In the genomic region with DNA sequence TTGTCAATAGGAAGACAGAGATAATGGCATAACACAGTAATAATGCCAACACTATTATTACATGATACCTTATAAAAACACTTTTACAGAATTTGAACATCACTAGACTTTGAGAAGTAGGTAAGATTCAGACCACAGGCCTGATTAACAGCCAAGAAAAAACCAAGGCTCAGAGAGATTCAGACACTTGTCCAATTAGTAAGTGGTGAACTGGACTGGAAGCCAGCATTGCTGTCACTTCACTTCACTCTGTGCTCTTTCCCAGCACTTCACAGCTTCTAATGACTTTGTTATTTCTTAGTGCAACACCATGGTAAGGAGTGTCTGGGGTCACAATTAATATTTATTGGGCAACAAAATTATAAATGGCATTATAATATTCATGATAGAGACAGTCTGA, we compare ENCODE assay signal across 37 cellular contexts.
"Had no signal": no experiment of that assay in that cellular context is flagged by ENCODE, and none has a peak within 500 bp of the region (broad histone marks: within the 10 kb centered on the region; RNA-seq: fewer than 3 reads in every experiment).

No MANE protein-coding gene starts in this region.

- H3K4me3 ChIP-seq: MG63 had no signal

- H3K9ac ChIP-seq: KMS-11 had no signal

- H3K27me3 ChIP-seq: MG63 had no signal

- H3K4me2 ChIP-seq: KMS-11 had no signal

- H3K36me3 ChIP-seq: MG63 had no signal

- H3K27ac ChIP-seq: KMS-11 had no signal

- DNase-seq: Karpas-422, Kasumi-1, KG1, MG63, MM.1S, MV-4-11, NCI-H1048, NCI-H1092, NCI-H1092 treated with DMSO at 0.1 percent for 48 hours, NCI-H1105, NCI-H1105 treated with DMSO at 0.1 percent for 48 hours, NCI-H1417, NCI-H1417 treated with DMSO at 0.1 percent for 48 hours, NCI-H1436, NCI-H1436 treated with DMSO at 0.1 percent for 48 hours, NCI-H146, NCI-H1694, NCI-H1694 treated with DMSO at 0.1 percent for 48 hours, NCI-H187, NCI-H187 treated with DMSO at 0.1 percent for 48 hours, NCI-H1930, NCI-H2029, NCI-H2029 treated with DMSO at 0.1 percent for 48 hours, NCI-H2081, NCI-H2081 treated with DMSO at 0.1 percent for 48 hours, NCI-H2107, NCI-H2171, NCI-H2171 treated with DMSO at 0.1 percent for 48 hours, NCI-H2227 treated with DMSO at 0.1 percent for 48 hours, NCI-H226, NCI-H345, NCI-H446, NCI-H446 treated with DMSO at 0.1 percent for 48 hours, NCI-H510A, NCI-H510A treated with DMSO at 0.1 percent for 48 hours, NCI-H524 had no signal
